1 cellular context compared by ENCODE assay signal in the genomic region with DNA sequence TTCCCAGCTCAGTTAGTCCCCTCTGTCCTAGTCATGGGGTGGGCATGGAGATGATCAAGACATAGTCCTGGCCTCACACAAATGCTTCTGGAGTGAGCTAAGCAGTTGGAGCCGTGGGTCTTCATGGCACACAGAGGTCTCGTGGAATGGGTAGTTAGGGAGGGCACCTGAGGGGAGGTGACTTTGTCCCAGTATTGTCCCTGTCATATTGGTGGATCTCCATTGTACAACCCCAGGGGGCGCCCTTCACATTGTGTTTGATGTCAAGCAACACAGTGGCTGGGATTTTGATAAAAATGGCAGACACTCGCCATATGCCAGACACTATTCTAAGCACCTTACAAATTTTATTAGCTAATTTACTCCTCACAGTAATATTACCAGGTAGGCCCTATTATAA.
TF ChIP-seq lines count a peak whose summit lies in the region.

No MANE protein-coding gene starts in this region.

TF ChIP-seq in WTC11, 78 proteins besides CTCF, POLR2A, EP300 and RAD21 (continued from another document):
- TF ChIP-seq, protein P1, sequence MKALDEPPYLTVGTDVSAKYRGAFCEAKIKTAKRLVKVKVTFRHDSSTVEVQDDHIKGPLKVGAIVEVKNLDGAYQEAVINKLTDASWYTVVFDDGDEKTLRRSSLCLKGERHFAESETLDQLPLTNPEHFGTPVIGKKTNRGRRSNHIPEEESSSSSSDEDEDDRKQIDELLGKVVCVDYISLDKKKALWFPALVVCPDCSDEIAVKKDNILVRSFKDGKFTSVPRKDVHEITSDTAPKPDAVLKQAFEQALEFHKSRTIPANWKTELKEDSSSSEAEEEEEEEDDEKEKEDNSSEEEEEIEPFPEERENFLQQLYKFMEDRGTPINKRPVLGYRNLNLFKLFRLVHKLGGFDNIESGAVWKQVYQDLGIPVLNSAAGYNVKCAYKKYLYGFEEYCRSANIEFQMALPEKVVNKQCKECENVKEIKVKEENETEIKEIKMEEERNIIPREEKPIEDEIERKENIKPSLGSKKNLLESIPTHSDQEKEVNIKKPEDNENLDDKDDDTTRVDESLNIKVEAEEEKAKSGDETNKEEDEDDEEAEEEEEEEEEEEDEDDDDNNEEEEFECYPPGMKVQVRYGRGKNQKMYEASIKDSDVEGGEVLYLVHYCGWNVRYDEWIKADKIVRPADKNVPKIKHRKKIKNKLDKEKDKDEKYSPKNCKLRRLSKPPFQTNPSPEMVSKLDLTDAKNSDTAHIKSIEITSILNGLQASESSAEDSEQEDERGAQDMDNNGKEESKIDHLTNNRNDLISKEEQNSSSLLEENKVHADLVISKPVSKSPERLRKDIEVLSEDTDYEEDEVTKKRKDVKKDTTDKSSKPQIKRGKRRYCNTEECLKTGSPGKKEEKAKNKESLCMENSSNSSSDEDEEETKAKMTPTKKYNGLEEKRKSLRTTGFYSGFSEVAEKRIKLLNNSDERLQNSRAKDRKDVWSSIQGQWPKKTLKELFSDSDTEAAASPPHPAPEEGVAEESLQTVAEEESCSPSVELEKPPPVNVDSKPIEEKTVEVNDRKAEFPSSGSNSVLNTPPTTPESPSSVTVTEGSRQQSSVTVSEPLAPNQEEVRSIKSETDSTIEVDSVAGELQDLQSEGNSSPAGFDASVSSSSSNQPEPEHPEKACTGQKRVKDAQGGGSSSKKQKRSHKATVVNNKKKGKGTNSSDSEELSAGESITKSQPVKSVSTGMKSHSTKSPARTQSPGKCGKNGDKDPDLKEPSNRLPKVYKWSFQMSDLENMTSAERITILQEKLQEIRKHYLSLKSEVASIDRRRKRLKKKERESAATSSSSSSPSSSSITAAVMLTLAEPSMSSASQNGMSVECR (CRISPR knock-in tag; IDR thresholded peaks at IDR 0.05; ENCODE audit: borderline replicate concordance) = no peak
- TF ChIP-seq, protein P2, sequence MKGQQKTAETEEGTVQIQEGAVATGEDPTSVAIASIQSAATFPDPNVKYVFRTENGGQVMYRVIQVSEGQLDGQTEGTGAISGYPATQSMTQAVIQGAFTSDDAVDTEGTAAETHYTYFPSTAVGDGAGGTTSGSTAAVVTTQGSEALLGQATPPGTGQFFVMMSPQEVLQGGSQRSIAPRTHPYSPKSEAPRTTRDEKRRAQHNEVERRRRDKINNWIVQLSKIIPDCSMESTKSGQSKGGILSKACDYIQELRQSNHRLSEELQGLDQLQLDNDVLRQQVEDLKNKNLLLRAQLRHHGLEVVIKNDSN (CRISPR knock-in tag; IDR thresholded peaks at IDR 0.05) = no peak
- no peak for TF ChIP-seq ZNF423 (CRISPR knock-in tag; IDR thresholded peaks at IDR 0.05)
- TF ChIP-seq ZNF219 (CRISPR knock-in tag; IDR thresholded peaks at IDR 0.05; ENCODE audit: borderline replicate concordance) = no peak
- TF ChIP-seq, protein P3, sequence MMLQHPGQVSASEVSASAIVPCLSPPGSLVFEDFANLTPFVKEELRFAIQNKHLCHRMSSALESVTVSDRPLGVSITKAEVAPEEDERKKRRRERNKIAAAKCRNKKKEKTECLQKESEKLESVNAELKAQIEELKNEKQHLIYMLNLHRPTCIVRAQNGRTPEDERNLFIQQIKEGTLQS (CRISPR knock-in tag; conservative IDR thresholded peaks at IDR 0.05) = no peak
- TF ChIP-seq KAT7 (CRISPR knock-in tag; IDR thresholded peaks at IDR 0.05; ENCODE audit: borderline replicate concordance) = no peak
- TF ChIP-seq, protein P4, sequence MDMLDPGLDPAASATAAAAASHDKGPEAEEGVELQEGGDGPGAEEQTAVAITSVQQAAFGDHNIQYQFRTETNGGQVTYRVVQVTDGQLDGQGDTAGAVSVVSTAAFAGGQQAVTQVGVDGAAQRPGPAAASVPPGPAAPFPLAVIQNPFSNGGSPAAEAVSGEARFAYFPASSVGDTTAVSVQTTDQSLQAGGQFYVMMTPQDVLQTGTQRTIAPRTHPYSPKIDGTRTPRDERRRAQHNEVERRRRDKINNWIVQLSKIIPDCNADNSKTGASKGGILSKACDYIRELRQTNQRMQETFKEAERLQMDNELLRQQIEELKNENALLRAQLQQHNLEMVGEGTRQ (CRISPR knock-in tag; IDR thresholded peaks at IDR 0.05) = no peak
- TF ChIP-seq, protein P5, sequence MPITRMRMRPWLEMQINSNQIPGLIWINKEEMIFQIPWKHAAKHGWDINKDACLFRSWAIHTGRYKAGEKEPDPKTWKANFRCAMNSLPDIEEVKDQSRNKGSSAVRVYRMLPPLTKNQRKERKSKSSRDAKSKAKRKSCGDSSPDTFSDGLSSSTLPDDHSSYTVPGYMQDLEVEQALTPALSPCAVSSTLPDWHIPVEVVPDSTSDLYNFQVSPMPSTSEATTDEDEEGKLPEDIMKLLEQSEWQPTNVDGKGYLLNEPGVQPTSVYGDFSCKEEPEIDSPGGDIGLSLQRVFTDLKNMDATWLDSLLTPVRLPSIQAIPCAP (CRISPR knock-in tag; IDR thresholded peaks at IDR 0.05) = no peak
- TF ChIP-seq RORB (CRISPR knock-in tag; IDR thresholded peaks at IDR 0.05) = no peak
- TF ChIP-seq, protein P6, sequence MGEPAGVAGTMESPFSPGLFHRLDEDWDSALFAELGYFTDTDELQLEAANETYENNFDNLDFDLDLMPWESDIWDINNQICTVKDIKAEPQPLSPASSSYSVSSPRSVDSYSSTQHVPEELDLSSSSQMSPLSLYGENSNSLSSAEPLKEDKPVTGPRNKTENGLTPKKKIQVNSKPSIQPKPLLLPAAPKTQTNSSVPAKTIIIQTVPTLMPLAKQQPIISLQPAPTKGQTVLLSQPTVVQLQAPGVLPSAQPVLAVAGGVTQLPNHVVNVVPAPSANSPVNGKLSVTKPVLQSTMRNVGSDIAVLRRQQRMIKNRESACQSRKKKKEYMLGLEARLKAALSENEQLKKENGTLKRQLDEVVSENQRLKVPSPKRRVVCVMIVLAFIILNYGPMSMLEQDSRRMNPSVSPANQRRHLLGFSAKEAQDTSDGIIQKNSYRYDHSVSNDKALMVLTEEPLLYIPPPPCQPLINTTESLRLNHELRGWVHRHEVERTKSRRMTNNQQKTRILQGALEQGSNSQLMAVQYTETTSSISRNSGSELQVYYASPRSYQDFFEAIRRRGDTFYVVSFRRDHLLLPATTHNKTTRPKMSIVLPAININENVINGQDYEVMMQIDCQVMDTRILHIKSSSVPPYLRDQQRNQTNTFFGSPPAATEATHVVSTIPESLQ (CRISPR knock-in tag; IDR thresholded peaks at IDR 0.05) = no peak
- no peak for TF ChIP-seq NR2C2 (CRISPR knock-in tag; IDR thresholded peaks at IDR 0.05)
